ENCODE assay signal across 8 cellular contexts in the genomic region with DNA sequence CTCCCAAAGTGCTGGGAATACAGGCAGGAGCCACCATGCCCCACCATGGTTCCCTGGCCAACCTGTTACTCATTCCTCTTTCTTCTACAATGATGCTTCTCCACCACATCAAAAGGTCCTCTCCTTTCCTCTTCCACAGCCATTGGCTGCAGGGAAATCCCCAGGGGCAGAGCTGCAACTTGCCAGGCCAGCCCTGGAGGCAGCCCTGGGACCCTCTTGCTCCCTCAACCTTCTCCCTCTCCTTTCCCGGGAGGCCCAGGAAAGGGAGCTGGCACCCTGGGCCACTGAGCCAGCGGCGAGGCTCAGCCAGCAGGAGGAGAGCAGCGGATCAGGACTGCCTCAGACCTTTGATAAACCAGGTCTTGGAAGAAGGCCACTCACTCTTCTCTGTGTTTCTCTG. TPM values are rescaled to one million over a fixed set of nuclear protein-coding genes. Genes with fewer than 3 reads are reported as not detected.
DNase-seq lines count a peak whose midpoint lies in the region; ATAC-seq and TF ChIP-seq lines count a peak whose summit lies in the region.
"Not testable (repeated sequence)": the region's sequence is repeated elsewhere in the genome, so short reads cannot be mapped to it uniquely, and the experiment has no call there.

No MANE protein-coding gene starts in this region.

- H3K9ac ChIP-seq in smooth muscle cell (ENCODE audit: low read depth) = not testable (repeated sequence)

- not testable (repeated sequence) for H3K9me3 Mint-ChIP-seq in CD4-positive, CD25-positive, alpha-beta regulatory T cell; activated CD4-positive, alpha-beta memory T cell treated with anti-CD3 and anti-CD28 coated beads for 36 hours; activated naive CD4-positive, alpha-beta T cell treated with anti-CD3 and anti-CD28 coated beads, Interleukin-2, amount 50 U/mL, for 24 hours

- H3K4me3 ChIP-seq in CD4-positive, CD25-positive, alpha-beta regulatory T cell (ENCODE audit: low read depth, low read length); smooth muscle cell: not testable (repeated sequence)
- peak overlapping the region; percentile 39 for H3K4me3 ChIP-seq in OCI-LY7 (ENCODE audit: low read depth, low read length, poor library complexity, severe bottlenecking)

- not testable (repeated sequence) for ATAC-seq in CD4-positive, CD25-positive, alpha-beta regulatory T cell (ENCODE audit: low read depth in 2 of 2)
- ATAC-seq in GM21423 (IDR thresholded peaks at IDR 0.05; ENCODE audit: unreplicated experiment) = peak; percentile 13
- ATAC-seq in HG03442 (IDR thresholded peaks at IDR 0.05; ENCODE audit: unreplicated experiment) = peak; percentile 8

- not testable (repeated sequence) for H3K27me3 Mint-ChIP-seq in CD4-positive, CD25-positive, alpha-beta regulatory T cell; activated CD4-positive, alpha-beta memory T cell treated with anti-CD3 and anti-CD28 coated beads for 36 hours; activated naive CD4-positive, alpha-beta T cell treated with anti-CD3 and anti-CD28 coated beads, Interleukin-2, amount 50 U/mL, for 24 hours

- not testable (repeated sequence) for H3K27me3 ChIP-seq in CD4-positive, CD25-positive, alpha-beta regulatory T cell (ENCODE audit: control insufficient read depth, insufficient read depth, low read length); smooth muscle cell (ENCODE audit: low read depth)

- H3K9me2 ChIP-seq in OCI-LY7 (ENCODE audit: insufficient read depth, low read length) = not testable (repeated sequence)

- POLR2A ChIA-PET in OCI-LY7 (lab: Charles Lee) = interaction anchor here (0.8 to 2.4 kb wide), 9 partner anchors 11 to 351 kb away, joined by 3 to 8 read pairs (median 5); a partner anchor contains a TSS
- POLR2A ChIA-PET in activated CD4-positive, alpha-beta memory T cell treated with anti-CD3 and anti-CD28 coated beads for 36 hours (lab: Charles Lee) = not testable (repeated sequence)

- CTCF ChIA-PET in OCI-LY7 (lab: Charles Lee; ENCODE audit: unreplicated experiment) = interaction anchor here (0.6 kb wide), 2 partner anchors 51 to 1471 kb away, joined by 3 to 10 read pairs; a partner anchor contains a TSS
- CTCF ChIA-PET in activated CD4-positive, alpha-beta memory T cell treated with anti-CD3 and anti-CD28 coated beads for 36 hours (lab: Charles Lee) = not testable (repeated sequence)

- whole genome bisulfite sequencing in smooth muscle cell (ENCODE audit: low lambda C conversion rate) = 77% methylated on average over 4 of the region's 4 CpGs

- H3K4me1 ChIP-seq in CD4-positive, CD25-positive, alpha-beta regulatory T cell (ENCODE audit: control insufficient read depth, insufficient read depth, low read length, poor library complexity, severe bottlenecking) = peaks cover 24% of the 10 kb centered on the region
- peaks cover 44% of the 10 kb centered on the region for H3K4me1 ChIP-seq in OCI-LY7 (ENCODE audit: insufficient read depth, low read length, poor library complexity, severe bottlenecking)
- not testable (repeated sequence) for H3K4me1 ChIP-seq in smooth muscle cell (ENCODE audit: low read depth)

- peaks cover 15% of the 10 kb centered on the region for H3F3A ChIP-seq in smooth muscle cell (ENCODE audit: low read depth)

- not testable (repeated sequence) for H3K36me3 Mint-ChIP-seq in CD4-positive, CD25-positive, alpha-beta regulatory T cell; activated CD4-positive, alpha-beta memory T cell treated with anti-CD3 and anti-CD28 coated beads for 36 hours; activated naive CD4-positive, alpha-beta T cell treated with anti-CD3 and anti-CD28 coated beads, Interleukin-2, amount 50 U/mL, for 24 hours

- H3K27ac ChIP-seq in CD4-positive, CD25-positive, alpha-beta regulatory T cell (ENCODE audit: insufficient read depth, low read length, poor library complexity, severe bottlenecking) = not testable (repeated sequence)
- H3K27ac ChIP-seq in OCI-LY7 (ENCODE audit: low read depth, low read length, poor library complexity, severe bottlenecking) (peak overlapping the region; percentile 88), smooth muscle cell (ENCODE audit: low read depth) (peak overlapping the region; percentile 73)

- H3K79me2 ChIP-seq in OCI-LY7 (ENCODE audit: insufficient read depth, low read depth, low read length); smooth muscle cell (ENCODE audit: low read depth): not testable (repeated sequence)

- H3K36me3 ChIP-seq in CD4-positive, CD25-positive, alpha-beta regulatory T cell (ENCODE audit: control insufficient read depth, insufficient read depth, low read length); OCI-LY7 (ENCODE audit: insufficient read depth, low read length); smooth muscle cell (ENCODE audit: low read depth): not testable (repeated sequence)

- H3K9me3 ChIP-seq in CD4-positive, CD25-positive, alpha-beta regulatory T cell (ENCODE audit: control insufficient read depth in 2 of 2, low read length in 2 of 2); OCI-LY7 (ENCODE audit: low read length); smooth muscle cell (replicated peaks; ENCODE audit: low read depth): not testable (repeated sequence)

- peaks cover 12 to 44% (median 28%) of the 10 kb centered on the region in 4 donors for H3K4me1 Mint-ChIP-seq in CD4-positive, CD25-positive, alpha-beta regulatory T cell
- peaks cover 30% of the 10 kb centered on the region for H3K4me1 Mint-ChIP-seq in activated CD4-positive, alpha-beta memory T cell treated with anti-CD3 and anti-CD28 coated beads for 36 hours (ENCODE audit: low read depth)
- peaks cover 48% of the 10 kb centered on the region for H3K4me1 Mint-ChIP-seq in activated naive CD4-positive, alpha-beta T cell treated with anti-CD3 and anti-CD28 coated beads, Interleukin-2, amount 50 U/mL, for 24 hours

- not testable (repeated sequence) for DNase-seq in CD4-positive, CD25-positive, alpha-beta regulatory T cell; OCI-LY7 (ENCODE audit: low spot score); smooth muscle cell (lab: John Stamatoyannopoulos, UW; ENCODE audit: unreplicated experiment)
- peak; percentile 57 for DNase-seq in activated CD4-positive, alpha-beta memory T cell treated with anti-CD3 and anti-CD28 coated beads for 36 hours
- peak; percentile 64 for DNase-seq in islet precursor cell

- H3K27ac Mint-ChIP-seq in CD4-positive, CD25-positive, alpha-beta regulatory T cell = peak overlapping the region in 2 of 3 donors; percentile 43 to 87
- H3K27ac Mint-ChIP-seq in activated CD4-positive, alpha-beta memory T cell treated with anti-CD3 and anti-CD28 coated beads for 36 hours; activated naive CD4-positive, alpha-beta T cell treated with anti-CD3 and anti-CD28 coated beads, Interleukin-2, amount 50 U/mL, for 24 hours: not testable (repeated sequence)

- not testable (repeated sequence) for H4K20me1 ChIP-seq in OCI-LY7 (ENCODE audit: insufficient read depth, low read length); smooth muscle cell (ENCODE audit: low read depth)

- TSS peak; percentile 90 for BruUV-seq in OCI-LY7 (replicated peaks; lab: Mats Ljungman, UMichigan)

- H3K4me2 ChIP-seq in OCI-LY7 (ENCODE audit: low read length) (peak overlapping the region; percentile 70), smooth muscle cell (peak overlapping the region; percentile 70)

- H2AFZ ChIP-seq in OCI-LY7 (ENCODE audit: low read length) = peak overlapping the region; percentile 86; the same call in 1 of the 2 replicates
- H2AFZ ChIP-seq in smooth muscle cell (ENCODE audit: low read depth) = not testable (repeated sequence)

- H3K4me3 Mint-ChIP-seq in CD4-positive, CD25-positive, alpha-beta regulatory T cell = peak overlapping the region; percentile 60 to 83 (median 72)
- H3K4me3 Mint-ChIP-seq in activated CD4-positive, alpha-beta memory T cell treated with anti-CD3 and anti-CD28 coated beads for 36 hours = peak overlapping the region; percentile 17
- peak overlapping the region; percentile 80 for H3K4me3 Mint-ChIP-seq in activated naive CD4-positive, alpha-beta T cell treated with anti-CD3 and anti-CD28 coated beads, Interleukin-2, amount 50 U/mL, for 24 hours

- TF ChIP-seq CTCF in OCI-LY7 (conservative IDR thresholded peaks at IDR 0.05; ENCODE audit: low read length); smooth muscle cell (IDR thresholded peaks at IDR 0.05; ENCODE audit: borderline replicate concordance, insufficient read depth, poor library complexity, severe bottlenecking): not testable (repeated sequence)

- intact Hi-C loops in OCI-LY7 (cut with micrococcal nuclease; ENCODE audit: unreplicated experiment) = loop anchor here (5.0 kb wide), 1 partner anchor 64 kb away; no protein-coding TSS in a partner anchor
- intact Hi-C loops in activated CD4-positive, alpha-beta memory T cell treated with anti-CD3 and anti-CD28 coated beads for 36 hours (cut with micrococcal nuclease) = loop anchor here (2.0 kb wide), 1 partner anchor 14 kb away; no protein-coding TSS in a partner anchor

RNA-seq across cellular contexts. Expression of a gene that starts 51.1 kb away (rescaled TPM):
- 99.3 TPM for total RNA-seq in CD4-positive, CD25-positive, alpha-beta regulatory T cell
- polyA plus RNA-seq in CD4-positive, CD25-positive, alpha-beta regulatory T cell = 10 to 100 TPM; 29.4 to 35.4 (median 31.5) TPM
- total RNA-seq in OCI-LY7 (2014; rRNA removed; shearing (Covaris generic)) = 253 and 397 TPM in 2 replicates
- total RNA-seq in OCI-LY7 (2022) (394 and 416 TPM in 2 replicates), smooth muscle cell (84.6 and 88.3 TPM in 2 replicates)
- 100 to 1,000 TPM; 225 to 229 TPM for total RNA-seq in activated CD4-positive, alpha-beta memory T cell treated with anti-CD3 and anti-CD28 coated beads for 36 hours
- polyA plus RNA-seq in smooth muscle cell = 108 and 135 TPM in 2 replicates

Comparison
In these comparisons a context has a peak if more than half of its experiments do, and no peak if none do; other contexts are left out.
1. H3K4me3 Mint-ChIP-seq: peak in every context shown above with its lines; median percentile 80 in activated naive CD4-positive, alpha-beta T cell treated with anti-CD3 and anti-CD28 coated beads, Interleukin-2, amount 50 U/mL, for 24 hours; 72 in CD4-positive, CD25-positive, alpha-beta regulatory T cell; 17 in activated CD4-positive, alpha-beta memory T cell treated with anti-CD3 and anti-CD28 coated beads for 36 hours.